21 cellular contexts compared by ENCODE assay signal in genomic region chr3:96657710-96658109, GRCh38.
DNase-seq lines count a peak whose midpoint lies in the region; FAIRE-seq and TF ChIP-seq lines count a peak whose summit lies in the region.
"Had no signal": no experiment of that assay in that cellular context is flagged by ENCODE, and none has a peak within 500 bp of the region (broad histone marks: within the 10 kb centered on the region; RNA-seq: fewer than 3 reads in every experiment).

No MANE protein-coding gene starts in this region.

- H3K27ac ChIP-seq in adrenal gland, result no peak overlapping the region
- H3K27ac ChIP-seq: BLaER1, KMS-11, RWPE1 had no signal

- no peaks in the 10 kb centered on the region for H3K36me3 ChIP-seq in adrenal gland (replicated peaks in 1 of 2)
- H3K36me3 ChIP-seq: BLaER1 had no signal

- no peaks in the 10 kb centered on the region for H3K4me1 ChIP-seq in adrenal gland (replicated peaks in 1 of 2)
- H3K4me1 ChIP-seq: BLaER1 had no signal

- intact Hi-C loops in adrenal gland (cut with DNase I), result no loop called here

- no peak overlapping the region for H3K4me3 ChIP-seq in adrenal gland
- H3K4me3 ChIP-seq: BLaER1 had no signal

- in situ Hi-C loops in SK-MEL-5 (cut with HindIII; ENCODE audit: low pct_unique_long_range_greater_than_20kb, low sequenced_read_pairs), result no loop called here

- no peak for TF ChIP-seq CTCF in adrenal gland (IDR thresholded peaks at IDR 0.05)

- H3K9me3 ChIP-seq in adrenal gland (replicated peaks in 1 of 3), result no peaks in the 10 kb centered on the region

- WGBS in adrenal gland, 4 donors, result 77 to 81% (median 79%) methylated on average over 8 of the region's 8 CpGs

- DNase-seq in NCI-H748 (lab: John Stamatoyannopoulos, UW; ENCODE audit: unreplicated experiment), result peak; percentile 40
- no peak for DNase-seq in NCI-H748 treated with DMSO at 0.1 percent for 48 hours (lab: John Stamatoyannopoulos, UW)
- DNase-seq in M059J (ENCODE audit: low read depth), result peak; percentile 9
- DNase-seq in SK-MEL-5 (ENCODE audit: low read depth, low spot score), result peak; percentile 66
- no peak for DNase-seq in adrenal gland
- no peak for DNase-seq in HTR-8/SVneo (ENCODE audit: insufficient read length, low spot score)
- DNase-seq in stimulated activated CD4-positive, alpha-beta T cell treated with anti-CD3 and anti-CD28 coated beads, Interleukin-1b, Interleukin-23, amount 100 ng/mL, for 48 hours, result no peak
- DNase-seq: CD4-positive, alpha-beta memory T cell; DMS153; EL; GOT3; NCI-H2107; NCI-H226; NCI-H524; OCI-M1; SIG-M5 had no signal

- FAIRE-seq in HTR-8/SVneo (lab: Jason Lieb, UNC), result no peak
- FAIRE-seq: GM12891, GM18507 had no signal

- TF ChIP-seq POLR2A in adrenal gland (IDR thresholded peaks at IDR 0.05), result no peak

- H3K27me3 ChIP-seq in adrenal gland, result no peaks in the 10 kb centered on the region
- H3K27me3 ChIP-seq: BLaER1 had no signal

Comparison
In these comparisons a context has a peak if more than half of its experiments do, and no peak if none do; other contexts are left out.
1. DNase-seq: peak in NCI-H748 (single experiment), M059J (single experiment) and SK-MEL-5 (single experiment); none in NCI-H748 treated with DMSO at 0.1 percent for 48 hours (single experiment), adrenal gland (0 of 7), HTR-8/SVneo (single experiment) and stimulated activated CD4-positive, alpha-beta T cell treated with anti-CD3 and anti-CD28 coated beads, Interleukin-1b, Interleukin-23, amount 100 ng/mL, for 48 hours (single experiment).